Comparison of ENCODE assay signal across 9 cellular contexts in genomic region chr10:70540089-70540788, GRCh38.
DNase-seq lines count a peak whose midpoint lies in the region; ATAC-seq and TF ChIP-seq lines count a peak whose summit lies in the region.
"Had no signal": no experiment of that assay in that cellular context is flagged by ENCODE, and none has a peak within 500 bp of the region (broad histone marks: within the 10 kb centered on the region; RNA-seq: fewer than 3 reads in every experiment).

No MANE protein-coding gene starts in this region.

- TF ChIP-seq EP300 in sigmoid colon (IDR thresholded peaks at IDR 0.05), result no peak

- ATAC-seq in HG02885 (IDR thresholded peaks at IDR 0.05; ENCODE audit: poor library complexity, unreplicated experiment) (no peak), aorta (ENCODE audit: low FRiP score) (no peak)

- H3K27ac ChIP-seq in VCaP, result no peak overlapping the region
- H3K27ac ChIP-seq in sigmoid colon, result no peak overlapping the region
- no peak overlapping the region for H3K27ac ChIP-seq in aorta (ENCODE audit: low read depth in 1 of 2, low read length in 2 of 2)

- H3K9me3 ChIP-seq in sigmoid colon (no peaks in the 10 kb centered on the region), aorta (ENCODE audit: control insufficient read depth, low read length) (no peaks in the 10 kb centered on the region)
- H3K9me3 ChIP-seq: BLaER1 treated with 17β-estradiol and CSF1 and Interleukin-3, amounts not matched to agents 10 nM and 100 nM had no signal

- TF ChIP-seq CTCF in VCaP (conservative IDR thresholded peaks at IDR 0.05) (peak; percentile 81), fibroblast of mammary gland (conservative IDR thresholded peaks at IDR 0.05; ENCODE audit: control insufficient read depth, insufficient read depth, low read depth, low read length) (peak; percentile 64), sigmoid colon (IDR thresholded peaks at IDR 0.05) (peak; percentile 65 to 82 (median 74))

- H3K36me3 ChIP-seq in sigmoid colon, result peaks cover 0 to 51% (median 4%) of the 10 kb centered on the region in 4 donors
- H3K36me3 ChIP-seq in aorta (ENCODE audit: control insufficient read depth in 1 of 2, insufficient read depth in 2 of 2, low read length in 1 of 2), result no peaks in the 10 kb centered on the region

- WGBS in sigmoid colon, 2 donors, result 58 to 77% methylated on average over 17 of the region's 17 CpGs
- 63 to 64% methylated on average over 16 to 17 of the region's 17 CpGs for WGBS in aorta, 2 donors

- H3K4me1 ChIP-seq in sigmoid colon (peaks cover 0 to 12% (median 2%) of the 10 kb centered on the region in 4 donors), aorta (ENCODE audit: control insufficient read depth in 1 of 2, insufficient read depth in 2 of 2, low read length in 2 of 2) (no peaks in the 10 kb centered on the region)

- no peak overlapping the region for H3K4me3 ChIP-seq in fibroblast of mammary gland (ENCODE audit: control insufficient read depth, low read depth, low read length)
- no peak overlapping the region for H3K4me3 ChIP-seq in sigmoid colon
- H3K4me3 ChIP-seq in aorta (ENCODE audit: low read length in 2 of 2), result no peak overlapping the region
- H3K4me3 ChIP-seq: BLaER1 treated with 17β-estradiol and CSF1 and Interleukin-3, amounts not matched to agents 10 nM and 100 nM had no signal

- no peak for TF ChIP-seq POLR2A in sigmoid colon (IDR thresholded peaks at IDR 0.05)

- DNase-seq in NCI-H1694 treated with DMSO at 0.1 percent for 48 hours (lab: John Stamatoyannopoulos, UW) (peak; percentile 3), NCI-H1694 (lab: John Stamatoyannopoulos, UW) (no peak), fibroblast of mammary gland (ENCODE audit: low read depth) (no peak), sigmoid colon (no peak), NCI-H226 (no peak), aorta (no peak)

- H3K27me3 ChIP-seq in sigmoid colon (no peaks in the 10 kb centered on the region), aorta (ENCODE audit: control insufficient read depth in 1 of 2, insufficient read depth in 2 of 2, low read length in 1 of 2) (no peaks in the 10 kb centered on the region)
- H3K27me3 ChIP-seq: BLaER1 treated with 17β-estradiol and CSF1 and Interleukin-3, amounts not matched to agents 10 nM and 100 nM had no signal

- intact Hi-C loops in sigmoid colon (cut with DNase I) (loop anchor here (1.0 to 10.0 kb wide), 2 partner anchors 79 to 315 kb away; no protein-coding TSS in a partner anchor), aorta (cut with DNase I) (loop anchor here in 1 of 2 donors (2.0 kb wide), 1 partner anchor 79 kb away; no protein-coding TSS in a partner anchor)
